ENCODE assay signal across 29 cellular contexts in genomic region chr1:41164727-41165126, GRCh38.
"Had no signal": no experiment of that assay in that cellular context is flagged by ENCODE, and none has a peak within 500 bp of the region (broad histone marks: within the 10 kb centered on the region; RNA-seq: fewer than 3 reads in every experiment).

No MANE protein-coding gene starts in this region.

- H3K4me1 ChIP-seq: suprapubic skin, testis, thyroid gland, tibial artery, tibial nerve, transverse colon, upper lobe of left lung, upper lobe of right lung, uterus, vagina had no signal

- H3K4me3 Mint-ChIP-seq: stimulated activated effector memory CD8-positive, alpha-beta T cell treated with anti-CD3 and anti-CD28 coated beads, Interleukin-12 subunit alpha, Interleukin-12 subunit beta, amount 100 ng/mL, for 72 hours; stimulated activated memory B cell treated with anti-CD40 and anti-IgM and Interleukin-4, amounts not matched to agents 10 μg/mL and 1 μg/mL and 100 μg/mL, for 72 hours; stimulated activated naive B cell treated with anti-CD40 and anti-IgM and Interleukin-4, amounts not matched to agents 10 μg/mL and 1 μg/mL and 100 μg/mL, for 72 hours; stimulated activated naive CD8-positive, alpha-beta T cell treated with anti-CD3 and anti-CD28 coated beads, Interleukin-15, amount 100 ng/mL, for 72 hours; stimulated activated naive CD8-positive, alpha-beta T cell treated with anti-CD3 and anti-CD28 coated beads, Interleukin-15, Interleukin-2, amounts not matched to agents 100 ng/mL and 50 ng/mL, for 24 hours; type B pancreatic cell had no signal

- FAIRE-seq: urothelium cell line had no signal

- H3K27me3 Mint-ChIP-seq: stimulated activated memory B cell treated with anti-CD40 and anti-IgM and Interleukin-4, amounts not matched to agents 10 μg/mL and 1 μg/mL and 100 μg/mL, for 72 hours; stimulated activated naive B cell treated with anti-CD40 and anti-IgM and Interleukin-4, amounts not matched to agents 10 μg/mL and 1 μg/mL and 100 μg/mL, for 72 hours; stimulated activated naive CD8-positive, alpha-beta T cell treated with anti-CD3 and anti-CD28 coated beads, Interleukin-15, amount 100 ng/mL, for 72 hours; stimulated activated naive CD8-positive, alpha-beta T cell treated with anti-CD3 and anti-CD28 coated beads, Interleukin-15, Interleukin-2, amounts not matched to agents 100 ng/mL and 50 ng/mL, for 24 hours; type B pancreatic cell had no signal

- H3K4me3 ChIP-seq: stomach, suprapubic skin, testis, thoracic aorta, thyroid gland, tibial artery, tibial nerve, transverse colon, upper lobe of left lung, upper lobe of right lung, uterus, vagina had no signal

- ATAC-seq: stimulated activated effector memory CD8-positive, alpha-beta T cell treated with anti-CD3 and anti-CD28 coated beads, Interleukin-12 subunit alpha, Interleukin-12 subunit beta, amount 100 ng/mL, for 72 hours; stimulated activated memory B cell treated with anti-CD40 and anti-IgM and Interleukin-4, amounts not matched to agents 10 μg/mL and 1 μg/mL and 100 μg/mL, for 72 hours; stimulated activated naive B cell treated with anti-CD40 and anti-IgM and Interleukin-4, amounts not matched to agents 10 μg/mL and 1 μg/mL and 100 μg/mL, for 72 hours; stimulated activated naive CD8-positive, alpha-beta T cell treated with anti-CD3 and anti-CD28 coated beads, Interleukin-15, amount 100 ng/mL, for 72 hours; stimulated activated naive CD8-positive, alpha-beta T cell treated with anti-CD3 and anti-CD28 coated beads, Interleukin-15, Interleukin-2, amounts not matched to agents 100 U/mL and 50 U/mL, for 24 hours; upper lobe of right lung had no signal

- DNase-seq: stimulated activated CD4-positive, alpha-beta T cell treated with anti-CD3 and anti-CD28 coated beads, Interleukin-2, amount 100 ng/mL, for 48 hours; stimulated activated CD4-positive, alpha-beta T cell treated with anti-CD3 and anti-CD28 coated beads, Interleukin-4, amount 100 ng/mL, for 1 hour; stimulated activated CD4-positive, alpha-beta T cell treated with anti-CD3 and anti-CD28 coated beads, Interleukin-4, amount 100 ng/mL, for 24 hours; stimulated activated CD4-positive, alpha-beta T cell treated with anti-CD3 and anti-CD28 coated beads, Interleukin-4, amount 100 ng/mL, for 4 hours; stimulated activated CD8-positive, alpha-beta memory T cell treated with anti-CD3 and anti-CD28 coated beads, Interleukin-4, amount 100 ng/mL, for 48 hours; stimulated activated naive B cell treated with anti-CD40 and anti-IgM and Interleukin-4, amounts not matched to agents 10 μg/mL and 1 μg/mL and 100 μg/mL, for 72 hours; stimulated activated naive CD4-positive, alpha-beta T cell; stimulated activated naive CD4-positive, alpha-beta T cell treated with Interleukin-2 at 50 U/mL for 16 hours; stimulated activated naive CD8-positive, alpha-beta T cell treated with anti-CD3 and anti-CD28 coated beads, Interleukin-15, amount 100 ng/mL, for 72 hours; stimulated activated naive CD8-positive, alpha-beta T cell treated with anti-CD3 and anti-CD28 coated beads, Interleukin-15, Interleukin-2, amounts not matched to agents 100 U/mL and 50 U/mL, for 24 hours; stomach; substantia nigra; testis; thyroid gland; tibial artery; transverse colon; trophoblast cell; upper lobe of left lung; upper lobe of right lung; uterus had no signal

- H3K27ac Mint-ChIP-seq: stimulated activated effector memory CD8-positive, alpha-beta T cell treated with anti-CD3 and anti-CD28 coated beads, Interleukin-12 subunit alpha, Interleukin-12 subunit beta, amount 100 ng/mL, for 72 hours; stimulated activated memory B cell treated with anti-CD40 and anti-IgM and Interleukin-4, amounts not matched to agents 10 μg/mL and 1 μg/mL and 100 μg/mL, for 72 hours; stimulated activated naive B cell treated with anti-CD40 and anti-IgM and Interleukin-4, amounts not matched to agents 10 μg/mL and 1 μg/mL and 100 μg/mL, for 72 hours; stimulated activated naive CD8-positive, alpha-beta T cell treated with anti-CD3 and anti-CD28 coated beads, Interleukin-15, amount 100 ng/mL, for 72 hours; stimulated activated naive CD8-positive, alpha-beta T cell treated with anti-CD3 and anti-CD28 coated beads, Interleukin-15, Interleukin-2, amounts not matched to agents 100 ng/mL and 50 ng/mL, for 24 hours; type B pancreatic cell had no signal

- H3K36me3 ChIP-seq: thoracic aorta, thyroid gland, transverse colon, uterus had no signal

- H3K27me3 ChIP-seq: stomach, suprapubic skin, testis, thyroid gland, tibial artery, tibial nerve, transverse colon, upper lobe of left lung, upper lobe of right lung, uterus, vagina had no signal

- H3K4me1 Mint-ChIP-seq: stimulated activated effector memory CD8-positive, alpha-beta T cell treated with anti-CD3 and anti-CD28 coated beads, Interleukin-12 subunit alpha, Interleukin-12 subunit beta, amount 100 ng/mL, for 72 hours; stimulated activated memory B cell treated with anti-CD40 and anti-IgM and Interleukin-4, amounts not matched to agents 10 μg/mL and 1 μg/mL and 100 μg/mL, for 72 hours; stimulated activated naive B cell treated with anti-CD40 and anti-IgM and Interleukin-4, amounts not matched to agents 10 μg/mL and 1 μg/mL and 100 μg/mL, for 72 hours; stimulated activated naive CD8-positive, alpha-beta T cell treated with anti-CD3 and anti-CD28 coated beads, Interleukin-15, amount 100 ng/mL, for 72 hours had no signal

- H3K36me3 Mint-ChIP-seq: stimulated activated effector memory CD8-positive, alpha-beta T cell treated with anti-CD3 and anti-CD28 coated beads, Interleukin-12 subunit alpha, Interleukin-12 subunit beta, amount 100 ng/mL, for 72 hours had no signal

- H3K27ac ChIP-seq: stomach, suprapubic skin, testis, thoracic aorta, thyroid gland, tibial artery, tibial nerve, transverse colon, upper lobe of left lung, upper lobe of right lung, uterus, vagina had no signal

- H3K9me3 ChIP-seq: suprapubic skin, testis, thyroid gland, tibial artery, vagina had no signal
